In genomic region chr2:162344617-162344950, GRCh38 we compare ENCODE assay signal across 8 cellular contexts. TPM values are rescaled to one million over a fixed set of nuclear protein-coding genes. Genes with fewer than 3 reads are reported as not detected.
A peak's percentile ranks its signal among the peaks of the same experiment; 100 is the strongest.
DNase-seq lines count a peak whose midpoint lies in the region; ATAC-seq, FAIRE-seq and TF ChIP-seq lines count a peak whose summit lies in the region.

No MANE protein-coding gene starts in this region.

- no peaks in the 10 kb centered on the region for H3K36me3 Mint-ChIP-seq in astrocyte (ENCODE audit: low read depth, unreplicated experiment)
- H3K36me3 Mint-ChIP-seq in type B pancreatic cell: no peaks in the 10 kb centered on the region

- no peaks in the 10 kb centered on the region for H3K4me1 ChIP-seq in BE2C
- H3K4me1 ChIP-seq in astrocyte (ENCODE audit: insufficient read depth, low read length): no peaks in the 10 kb centered on the region
- peaks cover 16% of the 10 kb centered on the region for H3K4me1 ChIP-seq in lower lobe of right lung

- H3K27me3 ChIP-seq in BE2C (no peaks in the 10 kb centered on the region), astrocyte (ENCODE audit: insufficient read depth, low read length) (no peaks in the 10 kb centered on the region), lower lobe of right lung (ENCODE audit: low read depth) (no peaks in the 10 kb centered on the region)

- DNase-seq in BE2C (no peak), astrocyte (ENCODE audit: low read depth) (no peak), lower lobe of right lung (no peak), type B pancreatic cell (ENCODE audit: extremely low spot score, unreplicated experiment) (no peak), cerebellar cortex (ENCODE audit: low spot score) (no peak), HuH-7.5 (ENCODE audit: low spot score) (no peak), NOMO-1 treated with dmso at 0.1 percent for 144 hours (lab: John Stamatoyannopoulos, UW; ENCODE audit: unreplicated experiment) (no peak)

- peak overlapping the region; percentile 85 for H3K4me2 ChIP-seq in astrocyte (ENCODE audit: low read length)

- no peaks in the 10 kb centered on the region for H4K20me1 ChIP-seq in astrocyte (ENCODE audit: insufficient read depth, low read length)

- peaks cover 3% of the 10 kb centered on the region for H3K9me3 Mint-ChIP-seq in astrocyte (ENCODE audit: unreplicated experiment)
- no peaks in the 10 kb centered on the region for H3K9me3 Mint-ChIP-seq in type B pancreatic cell

- no peak for FAIRE-seq in astrocyte (lab: Jason Lieb, UNC)

- H2AFZ ChIP-seq in astrocyte (ENCODE audit: low read depth, low read length): peak overlapping the region; percentile 99

- H3K27ac ChIP-seq in astrocyte (ENCODE audit: low read depth, low read length) (peak overlapping the region; percentile 40), lower lobe of right lung (peak overlapping the region; percentile 87)

- H3K9me3 ChIP-seq in BE2C (no peaks in the 10 kb centered on the region), astrocyte (ENCODE audit: insufficient read depth, low read depth, low read length) (no peaks in the 10 kb centered on the region), lower lobe of right lung (no peaks in the 10 kb centered on the region)

- H3K4me1 Mint-ChIP-seq in astrocyte (ENCODE audit: low read depth, unreplicated experiment) (peaks cover 5% of the 10 kb centered on the region), type B pancreatic cell (ENCODE audit: unreplicated experiment) (peaks cover 4% of the 10 kb centered on the region)

- peak overlapping the region; percentile 96 for H3K27ac Mint-ChIP-seq in astrocyte (ENCODE audit: unreplicated experiment)
- H3K27ac Mint-ChIP-seq in type B pancreatic cell: peak overlapping the region; percentile 92

- H3K79me2 ChIP-seq in astrocyte (ENCODE audit: insufficient read depth, low read length): peaks cover 4% of the 10 kb centered on the region

- H3K27me3 Mint-ChIP-seq in astrocyte (ENCODE audit: low read depth, unreplicated experiment): no peaks in the 10 kb centered on the region
- peaks cover 12% of the 10 kb centered on the region for H3K27me3 Mint-ChIP-seq in type B pancreatic cell

- peak overlapping the region; percentile 78 for H3K9ac ChIP-seq in astrocyte (ENCODE audit: low read length)

- ATAC-seq in HG03103 (IDR thresholded peaks at IDR 0.05; ENCODE audit: low read depth, unreplicated experiment) (peak; percentile 0), lower lobe of right lung (no peak)

- no peaks in the 10 kb centered on the region for H3K36me3 ChIP-seq in BE2C
- no peaks in the 10 kb centered on the region for H3K36me3 ChIP-seq in astrocyte (ENCODE audit: insufficient read depth, low read length)
- H3K36me3 ChIP-seq in lower lobe of right lung: no peaks in the 10 kb centered on the region

- H3K4me3 Mint-ChIP-seq in astrocyte (ENCODE audit: unreplicated experiment) (peak overlapping the region; percentile 98), type B pancreatic cell (peak overlapping the region; percentile 91)

- TF ChIP-seq CTCF in BE2C (IDR thresholded peaks at IDR 0.05; ENCODE audit: low read depth, low read length): no peak
- no peak for TF ChIP-seq CTCF in astrocyte (IDR thresholded peaks at IDR 0.05; ENCODE audit: insufficient read depth, low read depth, low read length)
- TF ChIP-seq CTCF in lower lobe of right lung (IDR thresholded peaks at IDR 0.05): no peak
- no peak for TF ChIP-seq CTCF in type B pancreatic cell (conservative IDR thresholded peaks at IDR 0.05)

- H3K4me3 ChIP-seq in BE2C (ENCODE audit: low read depth, low read length): peak overlapping the region; percentile 53
- H3K4me3 ChIP-seq in astrocyte (ENCODE audit: insufficient read depth, low read depth, low read length): peak overlapping the region; percentile 79
- peak overlapping the region; percentile 80 for H3K4me3 ChIP-seq in lower lobe of right lung

- intact Hi-C loops in lower lobe of right lung (cut with DNase I): no loop called here

RNA-seq across cellular contexts. Expression of gene GCA, which starts 0.7 kb away (rescaled TPM):
- 8.6 TPM for polyA plus RNA-seq in BE2C (2012; ENCODE audit: insufficient read depth, insufficient read length, low read depth)
- total RNA-seq in astrocyte: 14.2 and 14.5 TPM in 2 replicates
- 94.0 TPM for total RNA-seq in lower lobe of right lung
- total RNA-seq in type B pancreatic cell (ENCODE audit: low replicate concordance): 21.1 and 30.4 TPM in 2 replicates

RNA-seq across cellular contexts. Expression of gene IFIH1, which starts 26.1 kb away (rescaled TPM):
- polyA plus RNA-seq in BE2C (2012; ENCODE audit: insufficient read depth, insufficient read length, low read depth): not detected
- total RNA-seq in astrocyte: 62.3 and 70.5 TPM in 2 replicates
- total RNA-seq in lower lobe of right lung: 44.1 TPM
- total RNA-seq in type B pancreatic cell (ENCODE audit: low replicate concordance): 10.4 and 17.5 TPM in 2 replicates
